In genomic region chr4:88535090-88535755, GRCh38 we compare ENCODE assay signal across 1 cellular context.
TF ChIP-seq lines count a peak whose summit lies in the region.

No MANE protein-coding gene starts in this region.

TF ChIP-seq in IMR-90, 13 proteins besides CTCF, POLR2A, EP300 and RAD21:
- TF ChIP-seq MXI1 (IDR thresholded peaks at IDR 0.05; ENCODE audit: borderline replicate concordance, low read depth, low read length) (no peak), BHLHE40 (IDR thresholded peaks at IDR 0.05; ENCODE audit: low read depth, low read length) (no peak), FOS (IDR thresholded peaks at IDR 0.05; ENCODE audit: low read depth, low read length) (no peak), RFX5 (IDR thresholded peaks at IDR 0.05; ENCODE audit: low read depth, low read length) (no peak), RCOR1 (IDR thresholded peaks at IDR 0.05; ENCODE audit: insufficient replicate concordance, low read length) (no peak), NFE2L2 (IDR thresholded peaks at IDR 0.05; ENCODE audit: low read depth, low read length) (no peak), SMC3 (IDR thresholded peaks at IDR 0.05; ENCODE audit: low read depth, low read length) (no peak), CEBPB (IDR thresholded peaks at IDR 0.05; ENCODE audit: low read depth, low read length) (no peak), MAFK (IDR thresholded peaks at IDR 0.05; ENCODE audit: low read depth, low read length) (no peak), ELK1 (IDR thresholded peaks at IDR 0.05; ENCODE audit: borderline replicate concordance, low read depth, low read length) (no peak)
